Comparison of ENCODE assay signal across 18 cellular contexts in genomic region chr12:131017477-131017991, GRCh38.
"Had no signal": no experiment of that assay in that cellular context is flagged by ENCODE, and none has a peak within 500 bp of the region (broad histone marks: within the 10 kb centered on the region; RNA-seq: fewer than 3 reads in every experiment).

No MANE protein-coding gene starts in this region.

- H3K27me3 Mint-ChIP-seq: activated CD4-positive, alpha-beta memory T cell treated with anti-CD3 and anti-CD28 coated beads, Interleukin-2, amount 10 ng/mL, durations not matched to agents 7 days and 5 days; activated naive CD4-positive, alpha-beta T cell treated with anti-CD3 and anti-CD28 coated beads, Interleukin-2, amount 50 U/mL, for 24 hours; activated T-cell treated with anti-CD3 and anti-CD28 coated beads, Interleukin-2, amount 50 U/mL, for 24 hours had no signal

- H3K4me3 ChIP-seq: cardiac muscle cell, esophagus squamous epithelium, heart right ventricle, sigmoid colon, tibial nerve had no signal

- H3K4me1 ChIP-seq: esophagus squamous epithelium had no signal

- H3K9me3 Mint-ChIP-seq: activated CD4-positive, alpha-beta memory T cell treated with anti-CD3 and anti-CD28 coated beads, Interleukin-2, amount 10 ng/mL, durations not matched to agents 7 days and 5 days; activated naive CD4-positive, alpha-beta T cell treated with anti-CD3 and anti-CD28 coated beads, Interleukin-2, amount 50 U/mL, for 24 hours; activated T-cell treated with anti-CD3 and anti-CD28 coated beads, Interleukin-2, amount 50 U/mL, for 24 hours; dendritic cell treated with granulocyte-macrophage colony-stimulating factor and Interleukin-4, amounts not matched to agents 40 ng/mL and 50 ng/mL, for 4 days; immature natural killer cell; memory B cell; nephron had no signal

- H3K36me3 ChIP-seq: esophagus squamous epithelium had no signal

- H3K9me3 ChIP-seq: esophagus squamous epithelium, heart right ventricle, sigmoid colon had no signal

- H3K27ac ChIP-seq: cardiac muscle cell, esophagus squamous epithelium, sigmoid colon had no signal

- H3K4me1 Mint-ChIP-seq: activated CD4-positive, alpha-beta memory T cell treated with anti-CD3 and anti-CD28 coated beads, Interleukin-2, amount 10 ng/mL, durations not matched to agents 7 days and 5 days; activated naive CD4-positive, alpha-beta T cell treated with anti-CD3 and anti-CD28 coated beads, Interleukin-2, amount 50 U/mL, for 24 hours; immature natural killer cell; memory B cell had no signal

- H3K4me3 Mint-ChIP-seq: activated CD4-positive, alpha-beta memory T cell treated with anti-CD3 and anti-CD28 coated beads, Interleukin-2, amount 10 ng/mL, durations not matched to agents 7 days and 5 days; activated naive CD4-positive, alpha-beta T cell treated with anti-CD3 and anti-CD28 coated beads, Interleukin-2, amount 50 U/mL, for 24 hours; activated T-cell treated with anti-CD3 and anti-CD28 coated beads, Interleukin-2, amount 50 U/mL, for 24 hours; dendritic cell treated with granulocyte-macrophage colony-stimulating factor and Interleukin-4, amounts not matched to agents 40 ng/mL and 50 ng/mL, for 4 days; immature natural killer cell; memory B cell; nephron had no signal

- H3K27me3 ChIP-seq: cardiac muscle cell, esophagus squamous epithelium, heart right ventricle, sigmoid colon, tibial nerve had no signal

- H3K36me3 Mint-ChIP-seq: activated naive CD4-positive, alpha-beta T cell treated with anti-CD3 and anti-CD28 coated beads, Interleukin-2, amount 50 U/mL, for 24 hours; immature natural killer cell; memory B cell had no signal

- H3K27ac Mint-ChIP-seq: activated CD4-positive, alpha-beta memory T cell treated with anti-CD3 and anti-CD28 coated beads, Interleukin-2, amount 10 ng/mL, durations not matched to agents 7 days and 5 days; activated naive CD4-positive, alpha-beta T cell treated with anti-CD3 and anti-CD28 coated beads, Interleukin-2, amount 50 U/mL, for 24 hours; activated T-cell treated with anti-CD3 and anti-CD28 coated beads, Interleukin-2, amount 50 U/mL, for 24 hours; dendritic cell treated with granulocyte-macrophage colony-stimulating factor and Interleukin-4, amounts not matched to agents 40 ng/mL and 50 ng/mL, for 4 days; immature natural killer cell; memory B cell; nephron had no signal

- ATAC-seq: left ventricle myocardium superior had no signal

- DNase-seq: activated CD4-positive, alpha-beta memory T cell treated with anti-CD3 and anti-CD28 coated beads, Interleukin-2, amount 10 ng/mL, durations not matched to agents 7 days and 5 days; activated CD4-positive, alpha-beta T cell treated with anti-CD3 and anti-CD28 coated beads for 48 hours; activated CD4-positive, CD25-positive, alpha-beta regulatory T cell; activated T-cell treated with anti-CD3 and anti-CD28 coated beads, Interleukin-2, amount 50 U/mL, for 24 hours; effector CD8-positive, alpha-beta T cell; esophagus squamous epithelium; heart right ventricle; immature natural killer cell; left ventricle myocardium superior; occipital lobe; sigmoid colon; stimulated activated CD4-positive, alpha-beta T cell treated with anti-CD3 and anti-CD28 coated beads, Interleukin-4, amount 100 ng/mL, for 4 hours had no signal
